ENCODE assay signal across 8 cellular contexts in the genomic region with DNA sequence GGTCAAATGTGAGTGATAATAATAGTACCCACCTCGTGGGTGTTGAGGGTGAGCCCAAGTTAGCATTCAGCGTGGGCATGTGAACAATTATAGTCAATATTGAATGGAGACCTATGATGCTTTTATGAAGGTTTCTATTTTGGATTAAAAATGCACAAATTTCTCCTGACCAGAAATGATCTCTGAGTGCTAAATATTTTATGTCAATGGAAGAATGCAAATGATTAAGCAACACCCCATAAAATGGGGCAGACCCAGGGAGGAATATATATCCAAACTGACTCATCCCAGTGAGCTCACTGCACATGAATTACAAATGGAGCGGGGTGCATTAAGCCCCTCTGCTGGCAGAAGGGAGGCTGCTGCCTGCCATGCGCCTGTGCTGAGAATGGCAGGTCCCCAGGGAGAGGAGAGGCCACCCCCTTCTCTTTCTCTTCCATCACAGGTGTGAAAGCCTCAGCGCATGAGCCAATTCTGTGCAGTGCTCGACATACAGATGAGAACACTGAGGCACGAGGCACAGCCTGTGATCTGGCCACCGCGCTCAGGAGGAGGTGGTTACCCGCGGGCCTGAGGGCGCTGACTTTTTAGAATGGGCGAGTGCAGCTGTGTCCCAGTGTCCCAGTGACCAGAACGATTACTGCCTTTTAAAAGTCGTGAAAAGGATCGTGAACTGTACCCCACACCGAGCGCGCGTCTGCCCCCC. TPM values are rescaled to one million over a fixed set of nuclear protein-coding genes. Genes with fewer than 3 reads are reported as not detected.
DNase-seq lines count a peak whose midpoint lies in the region; ATAC-seq and TF ChIP-seq lines count a peak whose summit lies in the region.
"Not testable (repeated sequence)": the region's sequence is repeated elsewhere in the genome, so short reads cannot be mapped to it uniquely, and the experiment has no call there.

No MANE protein-coding gene starts in this region.

- H3K27me3 Mint-ChIP-seq in naive B cell: not testable (repeated sequence)

- TF ChIP-seq POLR2A in breast epithelium (IDR thresholded peaks at IDR 0.05); heart left ventricle (IDR thresholded peaks at IDR 0.05): not testable (repeated sequence)

- TF ChIP-seq CTCF in C4-2B (conservative IDR thresholded peaks at IDR 0.05); OCI-LY3 (IDR thresholded peaks at IDR 0.05; ENCODE audit: low read depth, low read length); breast epithelium (IDR thresholded peaks at IDR 0.05); heart left ventricle (IDR thresholded peaks at IDR 0.05): not testable (repeated sequence)

- H3K36me3 Mint-ChIP-seq in naive B cell: not testable (repeated sequence)

- H3K36me3 ChIP-seq in OCI-LY3 (replicated peaks; ENCODE audit: low read depth, low read length); breast epithelium; heart left ventricle: not testable (repeated sequence)

- not testable (repeated sequence) for H3K79me2 ChIP-seq in OCI-LY3 (ENCODE audit: low read length)

- not testable (repeated sequence) for H3K27me3 ChIP-seq in OCI-LY3 (ENCODE audit: low read depth, low read length); breast epithelium; heart left ventricle

- not testable (repeated sequence) for H3K9me3 Mint-ChIP-seq in naive B cell

- not testable (repeated sequence) for H2AFZ ChIP-seq in OCI-LY3 (ENCODE audit: low read depth, low read length)

- H3K4me3 Mint-ChIP-seq in naive B cell: peak overlapping the region; percentile 78 to 99 (median 96)

- H3K27ac Mint-ChIP-seq in naive B cell: peak overlapping the region in 4 of 6 donors; percentile 76 to 90 (median 81)

- H3K4me3 ChIP-seq in OCI-LY3 (ENCODE audit: low read length) (peak overlapping the region; percentile 73), breast epithelium (peak overlapping the region; percentile 59 to 80 (median 69)), heart left ventricle (peak overlapping the region; percentile 73 to 97 (median 82))

- not testable (repeated sequence) for H3K9me3 ChIP-seq in OCI-LY3 (ENCODE audit: insufficient read depth, low read length); breast epithelium; heart left ventricle

- WGBS in heart left ventricle, 4 donors: 8 to 17% (median 11%) methylated on average over 17 to 19 of the region's 20 CpGs

- H3K27ac ChIP-seq in C4-2B: peak overlapping the region; percentile 75
- not testable (repeated sequence) for H3K27ac ChIP-seq in OCI-LY3 (ENCODE audit: low read length)
- peak overlapping the region; percentile 90 to 96 for H3K27ac ChIP-seq in breast epithelium
- peak overlapping the region in 10 of 12 donors; percentile 19 to 86 (median 66) for H3K27ac ChIP-seq in heart left ventricle

- ATAC-seq in heart left ventricle: not testable (repeated sequence)
- ATAC-seq in naive B cell (ENCODE audit: low read depth in 2 of 2): peak in 1 of 2 donors; percentile 36

- intact Hi-C loops in breast epithelium (cut with DNase I; ENCODE audit: low total_unique reads): not testable (repeated sequence)
- intact Hi-C loops in heart left ventricle (cut with DNase I): loop anchor here in 1 of 10 donors (5.0 kb wide), 1 partner anchor 210 kb away; the partner anchor contains the start of gene FOXJ2

- not testable (repeated sequence) for H4K20me1 ChIP-seq in OCI-LY3 (ENCODE audit: insufficient read depth, low read length)

- peak; percentile 36 for DNase-seq in HT1080 (ENCODE audit: low read depth)
- DNase-seq in activated CD4-positive, alpha-beta T cell treated with anti-CD3 and anti-CD28 coated beads, Interleukin-2, amount 50 U/mL, for 48 hours: peak; percentile 31 to 32
- not testable (repeated sequence) for DNase-seq in breast epithelium (ENCODE audit: low spot score in 2 of 2); naive B cell
- DNase-seq in heart left ventricle: peak in 2 of 5 donors; percentile 22 to 32
- DNase-seq in stimulated activated CD8-positive, alpha-beta memory T cell treated with anti-CD3 and anti-CD28 coated beads, Interleukin-4, amount 100 ng/mL, for 48 hours: peak; percentile 53

- not testable (repeated sequence) for H3K9ac ChIP-seq in OCI-LY3 (ENCODE audit: low read length)

- H3K4me1 ChIP-seq in OCI-LY3 (ENCODE audit: low read length); breast epithelium; heart left ventricle: not testable (repeated sequence)

- H3K4me2 ChIP-seq in OCI-LY3 (ENCODE audit: low read length): peak overlapping the region; percentile 20; the same call in 1 of the 2 replicates

- peaks cover 7 to 17% (median 13%) of the 10 kb centered on the region in 3 donors for H3K4me1 Mint-ChIP-seq in naive B cell

RNA-seq across cellular contexts. Expression of gene FAM90A1, which starts 14.7 kb away (rescaled TPM):
- not detected in 2 replicates for total RNA-seq in HT1080 (2014; rRNA removed; shearing (Covaris generic))
- 0.02 TPM in 1 of 2 replicates, not detected in the other for polyA plus RNA-seq in HT1080 (2015; cell fraction: cytosol; rRNA removed)
- not detected in 2 replicates for polyA plus RNA-seq in HT1080 (2015; cell fraction: nucleus; rRNA removed)
- under 1 TPM in 1 of 3 donors, not detected in 2; 0.29 TPM for total RNA-seq in breast epithelium
- total RNA-seq in heart left ventricle: under 1 TPM in 5 of 9 donors, not detected in 4; 0.09 to 0.20 (median 0.16) TPM
- under 1 TPM; 0.03 to 0.19 TPM for polyA plus RNA-seq in heart left ventricle
- polyA plus RNA-seq in naive B cell (ENCODE audit: low read depth in 6 of 6): not detected
